ENCODE assay signal across 8 cellular contexts in the genomic region with DNA sequence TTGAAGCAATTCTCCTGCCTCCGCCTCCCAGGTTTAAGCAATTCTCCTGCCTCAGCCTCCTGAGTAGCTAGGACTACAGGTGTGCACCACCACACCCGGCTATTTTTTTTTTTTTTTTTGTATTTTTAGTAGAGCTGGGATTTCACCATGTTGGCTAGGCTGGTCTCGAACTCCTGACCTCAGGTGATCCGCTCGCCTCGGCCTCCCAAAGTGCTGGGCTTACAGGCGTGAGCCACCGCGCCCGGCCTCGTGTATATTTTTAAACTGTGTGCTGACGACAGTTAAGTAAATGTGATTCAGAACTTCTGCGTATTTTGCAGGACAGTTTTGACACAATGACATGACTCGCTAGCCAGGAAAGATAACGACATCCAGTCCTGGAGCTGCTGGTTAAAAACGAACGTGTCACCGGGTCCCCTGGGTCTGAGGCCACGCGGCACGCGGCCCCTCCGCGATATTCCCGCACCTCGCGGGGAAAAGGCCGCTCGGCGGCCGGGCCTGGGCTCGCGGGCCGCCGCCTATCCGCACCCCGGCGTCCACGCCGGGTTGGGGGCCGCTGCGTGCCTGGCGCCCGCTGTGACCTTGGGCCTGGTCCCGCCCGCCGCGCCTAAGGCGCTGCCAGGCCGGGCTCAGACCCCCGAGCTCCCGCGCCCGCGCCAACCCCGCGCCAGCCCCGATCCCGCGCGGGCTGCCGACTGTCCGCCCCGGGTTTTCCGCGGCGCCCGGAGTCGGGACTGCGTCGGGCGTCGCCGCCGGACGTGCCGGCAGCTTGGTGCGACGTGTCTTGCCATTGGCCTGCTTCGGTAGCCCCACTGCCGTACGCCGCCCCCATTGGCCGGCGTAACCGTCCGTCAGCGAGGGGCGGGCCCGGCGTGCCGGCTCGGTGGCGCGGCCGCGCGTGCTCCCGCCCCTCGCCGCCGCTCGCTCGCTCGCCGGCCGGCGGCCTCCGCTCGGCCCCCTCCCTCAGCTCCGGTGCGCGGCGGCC. TPM values are rescaled to one million over a fixed set of nuclear protein-coding genes. Genes with fewer than 3 reads are reported as not detected.
DNase-seq lines count a peak whose midpoint lies in the region; ATAC-seq and TF ChIP-seq lines count a peak whose summit lies in the region.

A gene (plus strand): TSS at position 907 of the 985 bp plus-strand sequence. CDS start 157 bp downstream, outside the sequence.

- no peaks in the 10 kb centered on the region for H3K9me3 Mint-ChIP-seq in progenitor cell of endocrine pancreas (ENCODE audit: low read depth)

- no peaks in the 10 kb centered on the region for H3K27me3 Mint-ChIP-seq in progenitor cell of endocrine pancreas

- H3K9me3 ChIP-seq in left ventricle myocardium inferior (replicated peaks) = no peaks in the 10 kb centered on the region
- H3K9me3 ChIP-seq in upper lobe of left lung = no peaks in the 10 kb centered on the region

- intact Hi-C loops in left ventricle myocardium inferior (cut with micrococcal nuclease) = no loop called here

- TF ChIP-seq EP300 in upper lobe of left lung (IDR thresholded peaks at IDR 0.05) = peak in 1 of 4 donors; percentile 20

- peaks cover 12% of the 10 kb centered on the region for H3K4me1 Mint-ChIP-seq in progenitor cell of endocrine pancreas (ENCODE audit: low read depth)

- H3K27me3 ChIP-seq in left ventricle myocardium inferior (ENCODE audit: low read depth) (no peaks in the 10 kb centered on the region), upper lobe of left lung (no peaks in the 10 kb centered on the region)

- peak; percentile 86 for DNase-seq in NCI-H1694 (lab: John Stamatoyannopoulos, UW)
- DNase-seq in T-helper 2 cell = peak; percentile 90 to 98 (median 91)
- DNase-seq in amygdala (lab: John Stamatoyannopoulos, UW) = peak in 55 of 56 donors; percentile 37 to 94 (median 84)
- peak; percentile 93 for DNase-seq in left ventricle myocardium inferior
- peak; percentile 96 for DNase-seq in progenitor cell of endocrine pancreas (ENCODE audit: low spot score, unreplicated experiment)
- peak; percentile 93 to 99 for DNase-seq in upper lobe of left lung

- peak within 1 kb of the TSS; percentile 93 for H3K27ac Mint-ChIP-seq in progenitor cell of endocrine pancreas

- peak within 1 kb of the TSS; percentile 83 for H3K4me3 Mint-ChIP-seq in progenitor cell of endocrine pancreas (ENCODE audit: low read depth)

- TF ChIP-seq POLR2A in GM15510 (IDR thresholded peaks at IDR 0.05; ENCODE audit: borderline replicate concordance, extremely low read depth, insufficient read length) = peak; percentile 74
- peak in 3 of 4 donors; percentile 52 to 85 (median 79) for TF ChIP-seq POLR2A in upper lobe of left lung (IDR thresholded peaks at IDR 0.05)

- peaks cover 4% of the 10 kb centered on the region for H3K36me3 Mint-ChIP-seq in progenitor cell of endocrine pancreas (ENCODE audit: insufficient read depth)

- H3K36me3 ChIP-seq in left ventricle myocardium inferior (no peaks in the 10 kb centered on the region), upper lobe of left lung (no peaks in the 10 kb centered on the region)

- peak within 1 kb of the TSS; percentile 96 for H3K4me3 ChIP-seq in left ventricle myocardium inferior
- H3K4me3 ChIP-seq in upper lobe of left lung = peak within 1 kb of the TSS; percentile 70 to 93 (median 88)

- peak within 1 kb of the TSS; percentile 100 for H3K27ac ChIP-seq in left ventricle myocardium inferior (replicated peaks)
- peak within 1 kb of the TSS; percentile 94 to 98 (median 96) for H3K27ac ChIP-seq in upper lobe of left lung

- ATAC-seq in HG02840 (IDR thresholded peaks at IDR 0.05; ENCODE audit: low FRiP score, unreplicated experiment) (peak; percentile 90), upper lobe of left lung (ENCODE audit: low FRiP score in 2 of 2) (peak; percentile 99)

- TF ChIP-seq CTCF in left ventricle myocardium inferior (IDR thresholded peaks at IDR 0.05; ENCODE audit: borderline replicate concordance) (no peak), progenitor cell of endocrine pancreas (IDR thresholded peaks at IDR 0.05; ENCODE audit: unreplicated experiment) (no peak), upper lobe of left lung (IDR thresholded peaks at IDR 0.05) (peak in 4 of 6 experiments; percentile 23 to 70 (median 30))

- H3K4me1 ChIP-seq in left ventricle myocardium inferior (peaks cover 39% of the 10 kb centered on the region), upper lobe of left lung (peaks cover 27 to 36% (median 30%) of the 10 kb centered on the region in 4 donors)

- 8 to 11% methylated on average over 23 to 33 of the region's 114 CpGs for WGBS in upper lobe of left lung, 2 donors

RNA-seq across cellular contexts. Expression of the gene that starts here (rescaled TPM):
- 41.6 TPM for total RNA-seq in left ventricle myocardium inferior
- total RNA-seq in progenitor cell of endocrine pancreas = 71.8 and 76.6 TPM in 2 replicates
- 10 to 100 TPM; 50.8 to 92.7 (median 58.9) TPM for total RNA-seq in upper lobe of left lung

Comparison
In these comparisons a context has a peak if more than half of its experiments do, and no peak if none do; other contexts are left out.
1. Peak in every context shown above with its lines: DNase-seq, ATAC-seq, H3K4me3 ChIP-seq and H3K27ac ChIP-seq.
2. CTCF ChIP-seq: peak in upper lobe of left lung (4 of 6); none in left ventricle myocardium inferior (single experiment) and progenitor cell of endocrine pancreas (single experiment).